Comparison of ENCODE assay signal across 1 cellular context in the genomic region with DNA sequence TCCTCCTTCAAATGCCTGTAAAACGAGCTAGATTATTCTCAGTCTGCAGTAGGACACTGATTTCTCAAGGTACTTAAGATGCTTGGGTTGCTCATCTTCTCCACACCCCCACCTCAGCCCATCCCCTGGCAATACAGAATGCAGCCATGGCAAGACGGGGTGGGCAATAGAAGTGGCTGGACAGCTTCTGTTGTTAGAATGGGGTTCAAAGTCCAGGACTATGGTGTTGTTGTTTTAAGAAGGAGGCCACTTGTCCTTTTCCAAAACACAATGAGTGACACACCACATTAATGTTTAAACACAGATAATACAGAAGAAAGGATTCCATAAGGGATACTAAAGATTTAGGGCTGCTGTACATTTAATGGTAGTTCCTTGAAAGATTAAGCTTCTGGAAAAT.
TF ChIP-seq lines count a peak whose summit lies in the region.

No MANE protein-coding gene starts in this region.

TF ChIP-seq in GM12878, 131 proteins besides CTCF, POLR2A, EP300 and RAD21:
- TF ChIP-seq, protein P1, sequence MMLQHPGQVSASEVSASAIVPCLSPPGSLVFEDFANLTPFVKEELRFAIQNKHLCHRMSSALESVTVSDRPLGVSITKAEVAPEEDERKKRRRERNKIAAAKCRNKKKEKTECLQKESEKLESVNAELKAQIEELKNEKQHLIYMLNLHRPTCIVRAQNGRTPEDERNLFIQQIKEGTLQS (IDR thresholded peaks at IDR 0.05; ENCODE audit: borderline replicate concordance, extremely low read depth, low read depth, low read length), result no peak
- TF ChIP-seq SMAD5 (IDR thresholded peaks at IDR 0.05; ENCODE audit: low read depth) (no peak), CBX5 (IDR thresholded peaks at IDR 0.05; ENCODE audit: low read depth) (no peak)
- TF ChIP-seq, protein P2, sequence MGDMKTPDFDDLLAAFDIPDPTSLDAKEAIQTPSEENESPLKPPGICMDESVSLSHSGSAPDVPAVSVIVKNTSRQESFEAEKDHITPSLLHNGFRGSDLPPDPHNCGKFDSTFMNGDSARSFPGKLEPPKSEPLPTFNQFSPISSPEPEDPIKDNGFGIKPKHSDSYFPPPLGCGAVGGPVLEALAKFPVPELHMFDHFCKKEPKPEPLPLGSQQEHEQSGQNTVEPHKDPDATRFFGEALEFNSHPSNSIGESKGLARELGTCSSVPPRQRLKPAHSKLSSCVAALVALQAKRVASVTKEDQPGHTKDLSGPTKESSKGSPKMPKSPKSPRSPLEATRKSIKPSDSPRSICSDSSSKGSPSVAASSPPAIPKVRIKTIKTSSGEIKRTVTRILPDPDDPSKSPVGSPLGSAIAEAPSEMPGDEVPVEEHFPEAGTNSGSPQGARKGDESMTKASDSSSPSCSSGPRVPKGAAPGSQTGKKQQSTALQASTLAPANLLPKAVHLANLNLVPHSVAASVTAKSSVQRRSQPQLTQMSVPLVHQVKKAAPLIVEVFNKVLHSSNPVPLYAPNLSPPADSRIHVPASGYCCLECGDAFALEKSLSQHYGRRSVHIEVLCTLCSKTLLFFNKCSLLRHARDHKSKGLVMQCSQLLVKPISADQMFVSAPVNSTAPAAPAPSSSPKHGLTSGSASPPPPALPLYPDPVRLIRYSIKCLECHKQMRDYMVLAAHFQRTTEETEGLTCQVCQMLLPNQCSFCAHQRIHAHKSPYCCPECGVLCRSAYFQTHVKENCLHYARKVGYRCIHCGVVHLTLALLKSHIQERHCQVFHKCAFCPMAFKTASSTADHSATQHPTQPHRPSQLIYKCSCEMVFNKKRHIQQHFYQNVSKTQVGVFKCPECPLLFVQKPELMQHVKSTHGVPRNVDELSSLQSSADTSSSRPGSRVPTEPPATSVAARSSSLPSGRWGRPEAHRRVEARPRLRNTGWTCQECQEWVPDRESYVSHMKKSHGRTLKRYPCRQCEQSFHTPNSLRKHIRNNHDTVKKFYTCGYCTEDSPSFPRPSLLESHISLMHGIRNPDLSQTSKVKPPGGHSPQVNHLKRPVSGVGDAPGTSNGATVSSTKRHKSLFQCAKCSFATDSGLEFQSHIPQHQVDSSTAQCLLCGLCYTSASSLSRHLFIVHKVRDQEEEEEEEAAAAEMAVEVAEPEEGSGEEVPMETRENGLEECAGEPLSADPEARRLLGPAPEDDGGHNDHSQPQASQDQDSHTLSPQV (IDR thresholded peaks at IDR 0.05), result no peak
- TF ChIP-seq, protein P3, sequence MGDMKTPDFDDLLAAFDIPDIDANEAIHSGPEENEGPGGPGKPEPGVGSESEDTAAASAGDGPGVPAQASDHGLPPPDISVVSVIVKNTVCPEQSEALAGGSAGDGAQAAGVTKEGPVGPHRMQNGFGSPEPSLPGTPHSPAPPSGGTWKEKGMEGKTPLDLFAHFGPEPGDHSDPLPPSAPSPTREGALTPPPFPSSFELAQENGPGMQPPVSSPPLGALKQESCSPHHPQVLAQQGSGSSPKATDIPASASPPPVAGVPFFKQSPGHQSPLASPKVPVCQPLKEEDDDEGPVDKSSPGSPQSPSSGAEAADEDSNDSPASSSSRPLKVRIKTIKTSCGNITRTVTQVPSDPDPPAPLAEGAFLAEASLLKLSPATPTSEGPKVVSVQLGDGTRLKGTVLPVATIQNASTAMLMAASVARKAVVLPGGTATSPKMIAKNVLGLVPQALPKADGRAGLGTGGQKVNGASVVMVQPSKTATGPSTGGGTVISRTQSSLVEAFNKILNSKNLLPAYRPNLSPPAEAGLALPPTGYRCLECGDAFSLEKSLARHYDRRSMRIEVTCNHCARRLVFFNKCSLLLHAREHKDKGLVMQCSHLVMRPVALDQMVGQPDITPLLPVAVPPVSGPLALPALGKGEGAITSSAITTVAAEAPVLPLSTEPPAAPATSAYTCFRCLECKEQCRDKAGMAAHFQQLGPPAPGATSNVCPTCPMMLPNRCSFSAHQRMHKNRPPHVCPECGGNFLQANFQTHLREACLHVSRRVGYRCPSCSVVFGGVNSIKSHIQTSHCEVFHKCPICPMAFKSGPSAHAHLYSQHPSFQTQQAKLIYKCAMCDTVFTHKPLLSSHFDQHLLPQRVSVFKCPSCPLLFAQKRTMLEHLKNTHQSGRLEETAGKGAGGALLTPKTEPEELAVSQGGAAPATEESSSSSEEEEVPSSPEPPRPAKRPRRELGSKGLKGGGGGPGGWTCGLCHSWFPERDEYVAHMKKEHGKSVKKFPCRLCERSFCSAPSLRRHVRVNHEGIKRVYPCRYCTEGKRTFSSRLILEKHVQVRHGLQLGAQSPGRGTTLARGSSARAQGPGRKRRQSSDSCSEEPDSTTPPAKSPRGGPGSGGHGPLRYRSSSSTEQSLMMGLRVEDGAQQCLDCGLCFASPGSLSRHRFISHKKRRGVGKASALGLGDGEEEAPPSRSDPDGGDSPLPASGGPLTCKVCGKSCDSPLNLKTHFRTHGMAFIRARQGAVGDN (IDR thresholded peaks at IDR 0.05), result no peak
TF ChIP-seq in GM12878: peak in this region for 0.
